28 cellular contexts compared by ENCODE assay signal in the genomic region with DNA sequence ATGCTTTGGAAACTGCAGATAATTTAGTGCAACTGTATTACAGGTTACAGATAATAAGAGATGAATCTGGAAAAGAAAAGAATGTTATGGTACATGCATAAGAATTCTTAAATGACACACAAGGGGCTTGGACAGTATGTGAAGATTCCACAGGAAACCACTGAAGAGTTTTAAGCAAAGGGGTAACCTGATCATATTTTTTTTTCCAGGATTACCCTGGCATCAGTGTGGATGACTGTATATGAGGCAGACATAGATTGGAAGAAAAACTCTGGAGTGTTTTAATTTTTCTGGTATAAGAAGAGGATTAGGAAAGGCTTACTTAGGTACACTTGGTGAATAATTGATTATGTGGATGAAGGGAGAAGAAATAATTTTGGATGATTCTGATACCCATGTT. TPM values are rescaled to one million over a fixed set of nuclear protein-coding genes. Genes with fewer than 3 reads are reported as not detected.
DNase-seq lines count a peak whose midpoint lies in the region; TF ChIP-seq lines count a peak whose summit lies in the region.
"Had no signal": no experiment of that assay in that cellular context is flagged by ENCODE, and none has a peak within 500 bp of the region (broad histone marks: within the 10 kb centered on the region; RNA-seq: fewer than 3 reads in every experiment).

No MANE protein-coding gene starts in this region.

- H3K36me3 Mint-ChIP-seq in osteocyte (ENCODE audit: unreplicated experiment), result peaks cover 11% of the 10 kb centered on the region
- H3K36me3 Mint-ChIP-seq: CD14-positive monocyte; CD4-positive, alpha-beta memory T cell; CD4-positive, CD25-positive, alpha-beta regulatory T cell; CD8-positive, alpha-beta memory T cell had no signal

- no peaks in the 10 kb centered on the region for H3K27me3 Mint-ChIP-seq in osteocyte (ENCODE audit: unreplicated experiment)

- TF ChIP-seq CTCF in fibroblast of pulmonary artery (IDR thresholded peaks at IDR 0.05; ENCODE audit: low read length, missing control alignments) (no peak), osteocyte (IDR thresholded peaks at IDR 0.05) (no peak), A673 (conservative IDR thresholded peaks at IDR 0.05; ENCODE audit: low read depth, low read length) (no peak)

- H3K4me1 ChIP-seq in A673 (ENCODE audit: insufficient read depth, low read length, poor library complexity, severe bottlenecking), result no peaks in the 10 kb centered on the region
- H3K4me1 ChIP-seq: BE2C, BLaER1 had no signal

- H3K9me3 ChIP-seq in A673 (ENCODE audit: low read depth, low read length, poor library complexity, severe bottlenecking), result peaks cover 7% of the 10 kb centered on the region
- H3K9me3 ChIP-seq: BE2C had no signal

- no peak overlapping the region for H3K27ac ChIP-seq in A673 (ENCODE audit: low read depth, low read length, poor library complexity, severe bottlenecking)
- H3K27ac ChIP-seq: BLaER1 had no signal

- DNase-seq in LHCN-M2 (ENCODE audit: low read depth), result peak; percentile 29
- DNase-seq in fibroblast of pulmonary artery (ENCODE audit: low read depth), result peak; percentile 13
- DNase-seq in osteocyte (ENCODE audit: extremely low spot score, unreplicated experiment), result no peak
- DNase-seq in NCI-H1092 treated with DMSO at 0.1 percent for 48 hours (lab: John Stamatoyannopoulos, UW), result no peak
- DNase-seq in HCEC 1CT, result no peak
- no peak for DNase-seq in activated naive CD4-positive, alpha-beta T cell treated with anti-CD3 and anti-CD28 coated beads, Interleukin-2, amount 50 U/mL, for 16 hours
- no peak for DNase-seq in A673 (ENCODE audit: low spot score)
- DNase-seq: 8988T; ACHN; BE2C; C1 segment of cervical spinal cord; CD4-positive, alpha-beta memory T cell; CD4-positive, CD25-positive, alpha-beta regulatory T cell; CD8-positive, alpha-beta memory T cell; COR-L47; DMS 273 treated with DMSO at 0.1 percent for 48 hours; DMS153; DMS53; DMS79; DND-41; EL; GDM1 had no signal

- no peaks in the 10 kb centered on the region for H3K36me3 ChIP-seq in A673 (ENCODE audit: insufficient read depth, low read length, poor library complexity, severe bottlenecking)
- H3K36me3 ChIP-seq: BE2C, BLaER1 had no signal

- no peak overlapping the region for H3K4me3 Mint-ChIP-seq in osteocyte (ENCODE audit: unreplicated experiment)
- H3K4me3 Mint-ChIP-seq: CD14-positive monocyte; CD4-positive, alpha-beta memory T cell; CD4-positive, CD25-positive, alpha-beta regulatory T cell had no signal

- peaks cover 22% of the 10 kb centered on the region for H3K4me1 Mint-ChIP-seq in osteocyte (ENCODE audit: unreplicated experiment)
- H3K4me1 Mint-ChIP-seq: CD14-positive monocyte; CD4-positive, CD25-positive, alpha-beta regulatory T cell had no signal

- H3K4me3 ChIP-seq in fibroblast of pulmonary artery (replicated peaks; ENCODE audit: low read depth, low read length) (no peak overlapping the region), A673 (ENCODE audit: low read depth, low read length, poor library complexity, severe bottlenecking) (no peak overlapping the region)
- H3K4me3 ChIP-seq: BLaER1, GM12878 had no signal

- CTCF ChIA-PET in A673 (lab: Charles Lee), result no interaction called here

- peak overlapping the region; percentile 5 for H3K27ac Mint-ChIP-seq in osteocyte (ENCODE audit: unreplicated experiment)
- H3K27ac Mint-ChIP-seq: CD14-positive monocyte; CD4-positive, alpha-beta memory T cell; CD4-positive, CD25-positive, alpha-beta regulatory T cell; CD8-positive, alpha-beta memory T cell had no signal

- H3K9me3 Mint-ChIP-seq in osteocyte (ENCODE audit: unreplicated experiment), result peaks cover 14% of the 10 kb centered on the region

- intact Hi-C loops in A673 (cut with micrococcal nuclease; ENCODE audit: unreplicated experiment), result no loop called here

- BruUV-seq in A673 (replicated peaks; lab: Mats Ljungman, UMichigan), result no TSS peak

- POLR2A ChIA-PET in A673 (lab: Charles Lee; ENCODE audit: low non-redundant PET), result no interaction called here

- no peaks in the 10 kb centered on the region for H3K27me3 ChIP-seq in A673 (replicated peaks; ENCODE audit: insufficient read depth, low read depth, low read length, poor library complexity)
- H3K27me3 ChIP-seq: BE2C, BLaER1 had no signal

RNA-seq across cellular contexts. Expression of gene TFPI2, which starts 8.1 kb away (rescaled TPM):
- 208 and 253 TPM in 2 replicates for total RNA-seq in LHCN-M2 (2014; rRNA removed)
- polyA plus RNA-seq in LHCN-M2 (2012), result 11.3 TPM
- total RNA-seq in osteocyte, result 58.7 and 61.3 TPM in 2 replicates
- total RNA-seq in A673 (2021), result 6.1 and 7.8 TPM in 2 replicates
- total RNA-seq: CD4-positive, alpha-beta memory T cell; CD8-positive, alpha-beta memory T cell; G401 had no signal
- polyA plus RNA-seq: CD14-positive monocyte; CD4-positive, alpha-beta memory T cell; CD4-positive, CD25-positive, alpha-beta regulatory T cell; CD8-positive, alpha-beta memory T cell had no signal

RNA-seq across cellular contexts. Expression of gene GNGT1, which starts 23.9 kb away (rescaled TPM):
- not detected in 2 replicates for total RNA-seq in LHCN-M2 (2014; rRNA removed)
- polyA plus RNA-seq in LHCN-M2 (2012), result not detected
- total RNA-seq in osteocyte, result not detected in 2 replicates
- total RNA-seq in A673 (2021), result not detected in 2 replicates
- total RNA-seq: CD4-positive, alpha-beta memory T cell; CD4-positive, CD25-positive, alpha-beta regulatory T cell; CD8-positive, alpha-beta memory T cell; Daoy; G401; GM12878 had no signal
- polyA plus RNA-seq: AG04450; CD14-positive monocyte; CD4-positive, alpha-beta memory T cell; CD4-positive, CD25-positive, alpha-beta regulatory T cell; CD8-positive, alpha-beta memory T cell; GM12878 had no signal

RNA-seq across cellular contexts. Expression of gene GNG11, which starts 39.1 kb away (rescaled TPM):
- total RNA-seq in LHCN-M2 (2014; rRNA removed) (90.1 and 92.7 TPM in 2 replicates), osteocyte (49.6 and 49.7 TPM in 2 replicates), A673 (2021) (14.3 and 14.7 TPM in 2 replicates)
- 46.1 TPM for polyA plus RNA-seq in LHCN-M2 (2012)
- total RNA-seq: CD4-positive, alpha-beta memory T cell; CD8-positive, alpha-beta memory T cell; G401 had no signal
- polyA plus RNA-seq: CD4-positive, alpha-beta memory T cell; CD4-positive, CD25-positive, alpha-beta regulatory T cell; CD8-positive, alpha-beta memory T cell had no signal

Comparison
In these comparisons a context has a peak if more than half of its experiments do, and no peak if none do; other contexts are left out.
1. DNase-seq: peak in LHCN-M2 (single experiment) and fibroblast of pulmonary artery (single experiment); none in osteocyte (single experiment), NCI-H1092 treated with DMSO at 0.1 percent for 48 hours (single experiment), HCEC 1CT (single experiment), activated naive CD4-positive, alpha-beta T cell treated with anti-CD3 and anti-CD28 coated beads, Interleukin-2, amount 50 U/mL, for 16 hours (single experiment) and A673 (single experiment).